20 cellular contexts compared by ENCODE assay signal in the genomic region with DNA sequence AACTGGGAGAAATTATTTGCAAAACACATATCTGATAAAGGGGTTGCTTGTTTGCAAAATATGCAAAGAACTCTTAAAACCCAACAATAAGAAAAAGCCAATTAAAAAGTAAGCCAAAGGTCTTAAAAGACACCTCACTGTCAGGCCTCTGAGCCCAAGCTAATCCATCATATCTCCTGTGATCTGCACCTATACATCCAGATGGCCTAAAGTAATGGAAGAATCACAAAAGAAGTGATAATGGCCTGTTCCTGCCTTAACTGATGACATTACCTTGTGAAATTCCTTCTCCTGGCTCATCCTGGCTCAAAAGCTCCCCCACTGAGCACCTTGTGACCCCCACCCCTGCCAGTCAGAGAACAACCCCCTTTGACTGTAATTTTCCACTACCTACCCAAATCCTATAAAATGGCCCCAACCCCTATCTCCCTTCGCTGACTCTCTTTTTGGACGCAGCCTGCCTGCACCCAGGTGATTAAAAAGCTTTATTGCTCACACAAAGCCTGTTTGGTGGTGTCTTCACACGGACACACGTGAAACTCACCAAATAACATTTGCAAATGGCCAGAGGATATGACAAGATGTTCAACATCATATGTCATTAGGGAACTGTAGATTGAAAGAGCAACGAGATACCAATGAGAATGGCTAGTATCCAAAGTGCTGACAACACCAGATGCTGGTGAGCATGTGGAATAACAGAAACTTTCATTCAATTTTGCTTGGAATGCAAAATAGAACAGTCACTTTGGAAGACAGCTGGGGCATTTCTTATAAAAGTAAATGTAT.
"Had no signal": no experiment of that assay in that cellular context is flagged by ENCODE, and none has a peak within 500 bp of the region (broad histone marks: within the 10 kb centered on the region; RNA-seq: fewer than 3 reads in every experiment).

No MANE protein-coding gene starts in this region.

- H3K4me3 Mint-ChIP-seq: memory B cell; naive thymus-derived CD4-positive, alpha-beta T cell; neural progenitor cell had no signal

- H3K4me3 ChIP-seq: adrenal gland, gastrocnemius medialis, mucosa of descending colon, neural progenitor cell, upper lobe of right lung had no signal

- H3K27me3 Mint-ChIP-seq: memory B cell; naive thymus-derived CD4-positive, alpha-beta T cell; progenitor cell of endocrine pancreas had no signal

- H3K9me3 Mint-ChIP-seq: neural progenitor cell had no signal

- H3K27ac Mint-ChIP-seq: activated naive CD4-positive, alpha-beta T cell treated with anti-CD3 and anti-CD28 coated beads, Interleukin-2, amount 50 U/mL, for 72 hours; memory B cell; naive thymus-derived CD4-positive, alpha-beta T cell; neural progenitor cell; progenitor cell of endocrine pancreas had no signal

- H3K9ac ChIP-seq: neural progenitor cell had no signal

- H3K9me3 ChIP-seq: adrenal gland, gastrocnemius medialis, upper lobe of right lung had no signal

- H2AFZ ChIP-seq: neural progenitor cell had no signal

- H3K36me3 Mint-ChIP-seq: activated naive CD4-positive, alpha-beta T cell treated with anti-CD3 and anti-CD28 coated beads, Interleukin-2, amount 50 U/mL, for 72 hours; memory B cell; naive thymus-derived CD4-positive, alpha-beta T cell; neural progenitor cell had no signal

- H3K4me2 ChIP-seq: neural progenitor cell had no signal

- H3K27ac ChIP-seq: adrenal gland, gastrocnemius medialis, neural progenitor cell, upper lobe of right lung had no signal

- H3K4me1 ChIP-seq: adrenal gland, gastrocnemius medialis, upper lobe of right lung had no signal

- DNase-seq: activated CD4-positive, alpha-beta T cell treated with anti-CD3 and anti-CD28 coated beads, Interleukin-2, amount 50 U/mL, for 4 hours; activated CD4-positive, CD25-positive, alpha-beta regulatory T cell treated with anti-CD3 and anti-CD28 coated beads, Interleukin-2, amount 50 U/mL, for 72 hours; activated gamma-delta T cell; adrenal gland; cerebellar nuclear complex; effector CD4-positive, alpha-beta T cell; gastrocnemius medialis; head of caudate nucleus; kidney; mucosa of descending colon; naive thymus-derived CD4-positive, alpha-beta T cell; stimulated activated CD4-positive, alpha-beta T cell treated with anti-CD3 and anti-CD28 coated beads, Interleukin-12 subunit alpha, Interleukin-12 subunit beta, amount 100 ng/mL, for 4 hours; stimulated activated CD4-positive, alpha-beta T cell treated with anti-CD3 and anti-CD28 coated beads, Interleukin-1b, Interleukin-23, amount 100 ng/mL, for 48 hours; stimulated activated CD8-positive, alpha-beta memory T cell treated with anti-CD3 and anti-CD28 coated beads, Interleukin-4, amount 100 ng/mL, for 48 hours; stimulated activated naive CD4-positive, alpha-beta T cell; upper lobe of right lung had no signal

- H3K4me1 Mint-ChIP-seq: memory B cell; naive thymus-derived CD4-positive, alpha-beta T cell; neural progenitor cell had no signal

- H3K36me3 ChIP-seq: adrenal gland, gastrocnemius medialis, neural progenitor cell, upper lobe of right lung had no signal

- H3K27me3 ChIP-seq: adrenal gland, gastrocnemius medialis, neural progenitor cell, upper lobe of right lung had no signal
